ENCODE assay signal across 2 cellular contexts in genomic region chr2:197058777-197059176, GRCh38.
A peak's percentile ranks its signal among the peaks of the same experiment; 100 is the strongest.
TF ChIP-seq lines count a peak whose summit lies in the region.

No MANE protein-coding gene starts in this region.

TF ChIP-seq in SK-N-SH, 30 proteins besides CTCF, POLR2A, EP300 and RAD21 (continued from another document):
- TF ChIP-seq GATA2 (CRISPR knock-in tag; IDR thresholded peaks at IDR 0.05) (peak; percentile 76), MXI1 (IDR thresholded peaks at IDR 0.05; ENCODE audit: low read depth, low read length) (peak; percentile 47; the same call in 1 of the 2 replicates), CHD2 (IDR thresholded peaks at IDR 0.05; ENCODE audit: low read length, partially characterized antibody) (no peak), MEF2A (IDR thresholded peaks at IDR 0.05; ENCODE audit: borderline replicate concordance, low read depth) (no peak), FOSL2 (IDR thresholded peaks at IDR 0.05; ENCODE audit: borderline replicate concordance, low read depth) (no peak), NFIC (IDR thresholded peaks at IDR 0.05; ENCODE audit: borderline replicate concordance) (no peak), FOXJ3 (CRISPR knock-in tag; IDR thresholded peaks at IDR 0.05) (0 out of 2 replicates have a peak, but pooled peaks have one; percentile 40), SIN3A (IDR thresholded peaks at IDR 0.05; ENCODE audit: borderline replicate concordance, low read depth, low read length) (no peak)
TF ChIP-seq in SK-N-SH: peak in this region for 3.

TF ChIP-seq in SK-N-SH treated with all-trans-retinoic acid at 6 μM for 48 hours, 23 proteins besides CTCF, POLR2A, EP300 and RAD21 (continued from another document):
- TF ChIP-seq PATZ1 (CRISPR knock-in tag; IDR thresholded peaks at IDR 0.05; ENCODE audit: borderline replicate concordance) (no peak), ESRRG (CRISPR knock-in tag; IDR thresholded peaks at IDR 0.05) (no peak), GLIS3 (CRISPR knock-in tag; IDR thresholded peaks at IDR 0.05) (no peak), CSRNP3 (CRISPR knock-in tag; IDR thresholded peaks at IDR 0.05) (no peak), ISL1 (CRISPR knock-in tag; IDR thresholded peaks at IDR 0.05) (no peak), ZFP30 (CRISPR knock-in tag; IDR thresholded peaks at IDR 0.05) (no peak), ZNF8 (CRISPR knock-in tag; IDR thresholded peaks at IDR 0.05) (no peak), ZNF565 (CRISPR knock-in tag; conservative IDR thresholded peaks at IDR 0.05; ENCODE audit: low read depth) (no peak), TSHZ2 (CRISPR knock-in tag; IDR thresholded peaks at IDR 0.05) (no peak), PPARA (CRISPR knock-in tag; IDR thresholded peaks at IDR 0.05; ENCODE audit: borderline replicate concordance) (no peak)
